ENCODE assay signal across 17 cellular contexts in genomic region chr19:39449116-39449797, GRCh38. TPM values are rescaled to one million over a fixed set of nuclear protein-coding genes. Genes with fewer than 3 reads are reported as not detected.
DNase-seq lines count a peak whose midpoint lies in the region; ATAC-seq and TF ChIP-seq lines count a peak whose summit lies in the region.
"Had no signal": no experiment of that assay in that cellular context is flagged by ENCODE, and none has a peak within 500 bp of the region (broad histone marks: within the 10 kb centered on the region; RNA-seq: fewer than 3 reads in every experiment).

No MANE protein-coding gene starts in this region.

- POLR2A ChIA-PET in RWPE1 (lab: Yijun Ruan, JAX; ENCODE audit: low non-redundant PET) = interaction anchor here (1.2 kb wide), 1 partner anchor 13 kb away, joined by 5 read pairs; the partner anchor contains the start of gene RPS16

- no peak overlapping the region for H2AFZ ChIP-seq in smooth muscle cell (ENCODE audit: low read depth)

- CTCF ChIA-PET in RWPE1 (lab: Yijun Ruan, JAX) = no interaction called here

- no peaks in the 10 kb centered on the region for H3K9me3 Mint-ChIP-seq in activated T-cell treated with anti-CD3 and anti-CD28 coated beads, Interleukin-2, amount 50 U/mL, for 24 hours
- H3K9me3 Mint-ChIP-seq in brain = no peaks in the 10 kb centered on the region

- H3K4me2 ChIP-seq in smooth muscle cell = no peak overlapping the region

- H3K27ac Mint-ChIP-seq in activated T-cell treated with anti-CD3 and anti-CD28 coated beads, Interleukin-2, amount 50 U/mL, for 24 hours = peak overlapping the region; percentile 99
- peak overlapping the region in 3 of 5 experiments; percentile 51 to 74 (median 66) for H3K27ac Mint-ChIP-seq in brain

- no peaks in the 10 kb centered on the region for H3K27me3 ChIP-seq in smooth muscle cell (ENCODE audit: low read depth)

- H3F3A ChIP-seq in smooth muscle cell (ENCODE audit: low read depth) = peaks cover 5% of the 10 kb centered on the region

- peak overlapping the region; percentile 62 for H3K9ac ChIP-seq in smooth muscle cell (ENCODE audit: low read depth)

- 89% methylated on average over 8 of the region's 8 CpGs for WGBS in smooth muscle cell (ENCODE audit: low lambda C conversion rate)

- H3K4me3 ChIP-seq in smooth muscle cell = no peak overlapping the region
- H3K4me3 ChIP-seq: lower lobe of right lung had no signal

- H3K27me3 Mint-ChIP-seq in activated T-cell treated with anti-CD3 and anti-CD28 coated beads, Interleukin-2, amount 50 U/mL, for 24 hours = no peaks in the 10 kb centered on the region
- peaks cover 10% of the 10 kb centered on the region for H3K27me3 Mint-ChIP-seq in brain

- H3K4me3 Mint-ChIP-seq in activated T-cell treated with anti-CD3 and anti-CD28 coated beads, Interleukin-2, amount 50 U/mL, for 24 hours = peak overlapping the region; percentile 100
- H3K4me3 Mint-ChIP-seq in brain = peak overlapping the region in 4 of 5 experiments; percentile 44 to 67 (median 59)

- peaks cover 93% of the 10 kb centered on the region for H3K36me3 Mint-ChIP-seq in activated T-cell treated with anti-CD3 and anti-CD28 coated beads, Interleukin-2, amount 50 U/mL, for 24 hours (ENCODE audit: low read depth)
- H3K36me3 Mint-ChIP-seq in brain = peaks cover 76% of the 10 kb centered on the region

- no peaks in the 10 kb centered on the region for H3K9me3 ChIP-seq in smooth muscle cell (replicated peaks; ENCODE audit: low read depth)
- H3K9me3 ChIP-seq: lower lobe of right lung had no signal

- H3K36me3 ChIP-seq in smooth muscle cell (ENCODE audit: low read depth) = no peaks in the 10 kb centered on the region

- peaks cover 10% of the 10 kb centered on the region for H3K4me1 ChIP-seq in smooth muscle cell (ENCODE audit: low read depth)

- H3K27ac ChIP-seq in RWPE1 (peak overlapping the region; percentile 23; the same call in 1 of the 2 replicates), smooth muscle cell (ENCODE audit: low read depth) (peak overlapping the region; percentile 88)
- H3K27ac ChIP-seq: lower lobe of right lung had no signal

- H3K79me2 ChIP-seq in smooth muscle cell (ENCODE audit: low read depth) = peaks cover 95% of the 10 kb centered on the region

- H3K4me1 Mint-ChIP-seq in activated T-cell treated with anti-CD3 and anti-CD28 coated beads, Interleukin-2, amount 50 U/mL, for 24 hours (ENCODE audit: low read depth) = peaks cover 65% of the 10 kb centered on the region
- H3K4me1 Mint-ChIP-seq in brain = peaks cover 63% of the 10 kb centered on the region

- TF ChIP-seq CTCF in RWPE1 (conservative IDR thresholded peaks at IDR 0.05; ENCODE audit: low read depth) = no peak
- TF ChIP-seq CTCF in brain (conservative IDR thresholded peaks at IDR 0.05) = no peak
- no peak for TF ChIP-seq CTCF in smooth muscle cell (IDR thresholded peaks at IDR 0.05; ENCODE audit: borderline replicate concordance, insufficient read depth, poor library complexity, severe bottlenecking)

- peaks cover 83% of the 10 kb centered on the region for H4K20me1 ChIP-seq in smooth muscle cell (ENCODE audit: low read depth)

- no peak for DNase-seq in activated T-cell treated with anti-CD3 and anti-CD28 coated beads, Interleukin-2, amount 50 U/mL, for 24 hours
- DNase-seq in activated T-cell treated with anti-CD3 and anti-CD28 coated beads for 4 hours (no peak), RWPE1 (ENCODE audit: low spot score) (no peak), smooth muscle cell (lab: John Stamatoyannopoulos, UW; ENCODE audit: unreplicated experiment) (no peak), OCI-M2 (lab: John Stamatoyannopoulos, UW; ENCODE audit: unreplicated experiment) (no peak)
- DNase-seq: effector CD8-positive, alpha-beta T cell; foreskin fibroblast; lower lobe of right lung; NCI-H1436; NCI-H446 treated with DMSO at 0.1 percent for 48 hours; OCI-M1; stimulated activated CD4-positive, alpha-beta T cell treated with anti-CD3 and anti-CD28 coated beads, Interleukin-4, amount 100 ng/mL, for 1 hour had no signal

- ATAC-seq in HG02642 (IDR thresholded peaks at IDR 0.05; ENCODE audit: poor library complexity, unreplicated experiment) = no peak
- ATAC-seq in GM21737 (IDR thresholded peaks at IDR 0.05; ENCODE audit: unreplicated experiment) = no peak
- ATAC-seq: lower lobe of right lung, sciatic nerve, SK-N-SH treated with all-trans-retinoic acid at 6 μM for 48 hours had no signal

RNA-seq across cellular contexts. Expression of gene SUPT5H, which starts 3.9 kb away (rescaled TPM):
- polyA plus RNA-seq in brain (ENCODE audit: insufficient read depth, low read depth, low replicate concordance) = 142 TPM
- 41.0 and 44.9 TPM in 2 replicates for total RNA-seq in smooth muscle cell
- 134 and 139 TPM in 2 replicates for polyA plus RNA-seq in smooth muscle cell

RNA-seq across cellular contexts. Expression of gene RPS16, which starts 13.5 kb away (rescaled TPM):
- polyA plus RNA-seq in brain (ENCODE audit: insufficient read depth, low read depth, low replicate concordance) (2,932 TPM), smooth muscle cell (539 and 567 TPM in 2 replicates)
- total RNA-seq in smooth muscle cell = 82.2 and 97.1 TPM in 2 replicates

RNA-seq across cellular contexts. Expression of gene TIMM50, which starts 31.4 kb away (rescaled TPM):
- 94.7 TPM for polyA plus RNA-seq in brain (ENCODE audit: insufficient read depth, low read depth, low replicate concordance)
- 58.4 and 66.1 TPM in 2 replicates for total RNA-seq in smooth muscle cell
- 107 and 108 TPM in 2 replicates for polyA plus RNA-seq in smooth muscle cell

RNA-seq across cellular contexts. Expression of gene PLEKHG2, which starts 36.8 kb away (rescaled TPM):
- polyA plus RNA-seq in brain (ENCODE audit: insufficient read depth, low read depth, low replicate concordance) (28.8 TPM), smooth muscle cell (33.0 and 51.9 TPM in 2 replicates)
- total RNA-seq in smooth muscle cell = 16.3 and 42.2 TPM in 2 replicates

RNA-seq across cellular contexts. Expression of gene ZFP36, which starts 42.6 kb away (rescaled TPM):
- polyA plus RNA-seq in brain (ENCODE audit: insufficient read depth, low read depth, low replicate concordance) = 20.6 TPM
- total RNA-seq in smooth muscle cell = 31.5 and 44.7 TPM in 2 replicates
- 281 and 303 TPM in 2 replicates for polyA plus RNA-seq in smooth muscle cell
